Comparison of ENCODE assay signal across 7 cellular contexts in genomic region chr1:11979028-11979427, GRCh38. TPM values are rescaled to one million over a fixed set of nuclear protein-coding genes. Genes with fewer than 3 reads are reported as not detected.
DNase-seq lines count a peak whose midpoint lies in the region; ATAC-seq and TF ChIP-seq lines count a peak whose summit lies in the region.
"Not testable (repeated sequence)": the region's sequence is repeated elsewhere in the genome, so short reads cannot be mapped to it uniquely, and the experiment has no call there.

No MANE protein-coding gene starts in this region.

- not testable (repeated sequence) for H3K27me3 Mint-ChIP-seq in CD8-positive, alpha-beta T cell (ENCODE audit: low read depth); activated naive CD4-positive, alpha-beta T cell treated with anti-CD3 and anti-CD28 coated beads, Interleukin-2, amount 10 ng/mL, durations not matched to agents 7 days and 5 days; nephron (ENCODE audit: low read depth)

- H3K4me2 ChIP-seq in smooth muscle cell, result peak overlapping the region; percentile 95

- H3K4me3 ChIP-seq in CD8-positive, alpha-beta T cell (ENCODE audit: low read depth, low read length); iPS-20b (ENCODE audit: low read length): not testable (repeated sequence)
- H3K4me3 ChIP-seq in dorsolateral prefrontal cortex (peak overlapping the region in 35 of 59 donors; percentile 57 to 99 (median 94)), smooth muscle cell (peak overlapping the region; percentile 78)

- H3K36me3 ChIP-seq in CD8-positive, alpha-beta T cell (ENCODE audit: insufficient read depth, low read length); smooth muscle cell (ENCODE audit: low read depth): not testable (repeated sequence)
- peaks cover 35% of the 10 kb centered on the region for H3K36me3 ChIP-seq in iPS-20b (ENCODE audit: insufficient read depth, low read depth, low read length)

- peaks cover 32% of the 10 kb centered on the region for H3K36me3 Mint-ChIP-seq in CD8-positive, alpha-beta T cell
- peaks cover 14% of the 10 kb centered on the region for H3K36me3 Mint-ChIP-seq in activated naive CD4-positive, alpha-beta T cell treated with anti-CD3 and anti-CD28 coated beads, Interleukin-2, amount 10 ng/mL, durations not matched to agents 7 days and 5 days
- H3K36me3 Mint-ChIP-seq in nephron (ENCODE audit: low read depth), result peaks cover 26% of the 10 kb centered on the region

- not testable (repeated sequence) for H3K9me3 ChIP-seq in CD8-positive, alpha-beta T cell (ENCODE audit: low read length); iPS-20b (ENCODE audit: insufficient read depth, low read depth, low read length); smooth muscle cell (replicated peaks; ENCODE audit: low read depth)

- H3K9me3 Mint-ChIP-seq in CD8-positive, alpha-beta T cell; activated naive CD4-positive, alpha-beta T cell treated with anti-CD3 and anti-CD28 coated beads, Interleukin-2, amount 10 ng/mL, durations not matched to agents 7 days and 5 days; nephron: not testable (repeated sequence)

- TF ChIP-seq CTCF in CD8-positive, alpha-beta T cell (IDR thresholded peaks at IDR 0.05); dorsolateral prefrontal cortex (IDR thresholded peaks at IDR 0.05 in 54 of 56, conservative IDR thresholded peaks at IDR 0.05 in 2 of 56; ENCODE audit: low read depth in 1 of 56, partially characterized antibody in 56 of 56); nephron (IDR thresholded peaks at IDR 0.05; ENCODE audit: unreplicated experiment in 3 of 3); smooth muscle cell (IDR thresholded peaks at IDR 0.05; ENCODE audit: borderline replicate concordance, insufficient read depth, poor library complexity, severe bottlenecking): not testable (repeated sequence)

- intact Hi-C loops in CD8-positive, alpha-beta T cell (cut with DNase I, micrococcal nuclease); dorsolateral prefrontal cortex (cut with DNase I): not testable (repeated sequence)

- peak overlapping the region; percentile 63; the same call in 1 of the 2 replicates for H3K9ac ChIP-seq in iPS-20b (ENCODE audit: low read depth, low read length)
- H3K9ac ChIP-seq in smooth muscle cell (ENCODE audit: low read depth), result not testable (repeated sequence)

- H3K4me1 ChIP-seq in CD8-positive, alpha-beta T cell (ENCODE audit: insufficient read depth, low read length), result peaks cover 23% of the 10 kb centered on the region
- not testable (repeated sequence) for H3K4me1 ChIP-seq in iPS-20b (ENCODE audit: insufficient read depth, low read length); smooth muscle cell (ENCODE audit: low read depth)

- H3K79me2 ChIP-seq in smooth muscle cell (ENCODE audit: low read depth), result peaks cover 28% of the 10 kb centered on the region

- H3F3A ChIP-seq in smooth muscle cell (ENCODE audit: low read depth), result peaks cover 18% of the 10 kb centered on the region

- ATAC-seq in CD8-positive, alpha-beta T cell, result not testable (repeated sequence)

- WGBS in smooth muscle cell (ENCODE audit: low lambda C conversion rate), result 74% methylated on average over 7 of the region's 8 CpGs

- CTCF ChIA-PET in CD8-positive, alpha-beta T cell (lab: Charles Lee), result not testable (repeated sequence)
- CTCF ChIA-PET in activated naive CD4-positive, alpha-beta T cell treated with anti-CD3 and anti-CD28 coated beads, Interleukin-2, amount 10 ng/mL, durations not matched to agents 7 days and 5 days (lab: Charles Lee), result interaction anchor here (1.3 kb wide), 1 partner anchor 11 kb away, joined by 4 read pairs; no protein-coding TSS in a partner anchor

- H3K4me3 Mint-ChIP-seq in CD8-positive, alpha-beta T cell, result peak overlapping the region; percentile 89
- H3K4me3 Mint-ChIP-seq in activated naive CD4-positive, alpha-beta T cell treated with anti-CD3 and anti-CD28 coated beads, Interleukin-2, amount 10 ng/mL, durations not matched to agents 7 days and 5 days, result peak overlapping the region; percentile 97
- peak overlapping the region in 2 of 3 experiments; percentile 10 to 48 for H3K4me3 Mint-ChIP-seq in nephron

- H2AFZ ChIP-seq in smooth muscle cell (ENCODE audit: low read depth), result not testable (repeated sequence)

- H3K27ac ChIP-seq in CD8-positive, alpha-beta T cell (ENCODE audit: low read depth, low read length); iPS-20b (ENCODE audit: low read length): not testable (repeated sequence)
- H3K27ac ChIP-seq in dorsolateral prefrontal cortex (peak overlapping the region in 51 of 59 donors; percentile 53 to 98 (median 94)), smooth muscle cell (ENCODE audit: low read depth) (peak overlapping the region; percentile 98)

- POLR2A ChIA-PET in CD8-positive, alpha-beta T cell (lab: Charles Lee), result not testable (repeated sequence)

- not testable (repeated sequence) for DNase-seq in CD8-positive, alpha-beta T cell; activated naive CD4-positive, alpha-beta T cell treated with anti-CD3 and anti-CD28 coated beads, Interleukin-2, amount 10 ng/mL, durations not matched to agents 7 days and 5 days; dorsolateral prefrontal cortex; smooth muscle cell (lab: John Stamatoyannopoulos, UW; ENCODE audit: unreplicated experiment)
- peak; percentile 21 for DNase-seq in OCI-M1 (lab: John Stamatoyannopoulos, UW)

- peaks cover 35% of the 10 kb centered on the region for H3K4me1 Mint-ChIP-seq in CD8-positive, alpha-beta T cell (ENCODE audit: low read depth)
- H3K4me1 Mint-ChIP-seq in activated naive CD4-positive, alpha-beta T cell treated with anti-CD3 and anti-CD28 coated beads, Interleukin-2, amount 10 ng/mL, durations not matched to agents 7 days and 5 days, result peaks cover 41% of the 10 kb centered on the region
- peaks cover 18% of the 10 kb centered on the region for H3K4me1 Mint-ChIP-seq in nephron

- not testable (repeated sequence) for H3K27ac Mint-ChIP-seq in CD8-positive, alpha-beta T cell; nephron
- H3K27ac Mint-ChIP-seq in activated naive CD4-positive, alpha-beta T cell treated with anti-CD3 and anti-CD28 coated beads, Interleukin-2, amount 10 ng/mL, durations not matched to agents 7 days and 5 days, result peak overlapping the region; percentile 96

- peaks cover 20% of the 10 kb centered on the region for H4K20me1 ChIP-seq in smooth muscle cell (ENCODE audit: low read depth)

- H3K27me3 ChIP-seq in CD8-positive, alpha-beta T cell (ENCODE audit: insufficient read depth, low read length); dorsolateral prefrontal cortex; iPS-20b (ENCODE audit: insufficient read depth, low read length); smooth muscle cell (ENCODE audit: low read depth): not testable (repeated sequence)

RNA-seq across cellular contexts. Expression of gene MFN2, which starts 1.2 kb away (rescaled TPM):
- 10 to 100 TPM; 41.7 to 46.0 TPM for total RNA-seq in CD8-positive, alpha-beta T cell
- total RNA-seq in dorsolateral prefrontal cortex (100 to 1,000 TPM; 107 to 182 (median 141) TPM), smooth muscle cell (30.0 and 34.2 TPM in 2 replicates)
- polyA plus RNA-seq in smooth muscle cell, result 39.7 and 42.8 TPM in 2 replicates

RNA-seq across cellular contexts. Expression of gene MIIP, which starts 40.3 kb away (rescaled TPM):
- total RNA-seq in CD8-positive, alpha-beta T cell, result 10 to 100 TPM; 21.2 to 21.5 TPM
- total RNA-seq in dorsolateral prefrontal cortex (10 to 100 TPM; 16.3 to 37.8 (median 24.3) TPM), smooth muscle cell (18.9 and 24.0 TPM in 2 replicates)
- polyA plus RNA-seq in smooth muscle cell, result 63.3 and 66.5 TPM in 2 replicates

RNA-seq across cellular contexts. Expression of gene PLOD1, which starts 44.5 kb away (rescaled TPM):
- total RNA-seq in CD8-positive, alpha-beta T cell, result 1 to 10 TPM; 2.0 to 2.4 TPM
- 100 to 1,000 TPM in 4 of 120 experiments, 10 to 100 TPM in 116; 28.5 to 148 (median 43.7) TPM for total RNA-seq in dorsolateral prefrontal cortex
- total RNA-seq in smooth muscle cell, result 292 and 362 TPM in 2 replicates
- 425 and 559 TPM in 2 replicates for polyA plus RNA-seq in smooth muscle cell

RNA-seq across cellular contexts. Expression of gene KIAA2013, which starts 52.8 kb away (rescaled TPM):
- 1 to 10 TPM; 8.3 to 8.6 TPM for total RNA-seq in CD8-positive, alpha-beta T cell
- total RNA-seq in dorsolateral prefrontal cortex, result 10 to 100 TPM; 22.8 to 44.8 (median 29.5) TPM
- 41.0 and 41.3 TPM in 2 replicates for total RNA-seq in smooth muscle cell
- polyA plus RNA-seq in smooth muscle cell, result 70.9 and 71.6 TPM in 2 replicates

Comparison
In these comparisons a context has a peak if more than half of its experiments do, and no peak if none do; other contexts are left out.
1. H3K4me3 Mint-ChIP-seq: peak in every context shown above with its lines; median percentile 97 in activated naive CD4-positive, alpha-beta T cell treated with anti-CD3 and anti-CD28 coated beads, Interleukin-2, amount 10 ng/mL, durations not matched to agents 7 days and 5 days; 89 in CD8-positive, alpha-beta T cell; 29 in nephron.
2. RNA of gene PLOD1, which starts 44.5 kb away (total RNA-seq): 292 to 362 TPM in smooth muscle cell and 28.5 to 148 TPM in dorsolateral prefrontal cortex; 2.0 to 2.4 TPM in CD8-positive, alpha-beta T cell; every median in the first group is over 4 times any median in the second.